In the genomic region with DNA sequence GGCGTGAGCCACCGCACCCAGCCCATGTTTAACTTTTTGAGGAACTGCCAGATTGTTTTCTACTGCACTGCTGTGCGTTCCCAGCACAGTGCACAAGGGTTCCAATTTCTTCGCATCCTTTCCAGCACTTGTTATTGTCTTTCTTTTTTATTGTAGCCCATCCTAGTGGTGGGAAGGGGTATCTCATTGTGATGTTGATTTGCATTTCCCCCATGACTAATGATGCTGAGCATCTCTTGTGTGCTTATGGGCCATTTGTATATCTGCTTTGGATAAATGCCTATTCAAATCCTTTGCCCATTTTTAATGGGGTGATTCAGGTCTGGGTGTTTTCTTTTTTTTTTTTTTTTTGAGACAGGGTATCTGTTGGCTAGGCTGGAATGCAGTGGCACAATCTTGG, we compare ENCODE assay signal across 29 cellular contexts. TPM values are rescaled to one million over a fixed set of nuclear protein-coding genes. Genes with fewer than 3 reads are reported as not detected.
A peak's percentile ranks its signal among the peaks of the same experiment; 100 is the strongest.
DNase-seq lines count a peak whose midpoint lies in the region; ATAC-seq and TF ChIP-seq lines count a peak whose summit lies in the region.
"Had no signal": no experiment of that assay in that cellular context is flagged by ENCODE, and none has a peak within 500 bp of the region (broad histone marks: within the 10 kb centered on the region; RNA-seq: fewer than 3 reads in every experiment).

No MANE protein-coding gene starts in this region.

- intact Hi-C loops in naive thymus-derived CD4-positive, alpha-beta T cell (cut with micrococcal nuclease) = no loop called here

- no peak overlapping the region for H3K27ac Mint-ChIP-seq in naive thymus-derived CD4-positive, alpha-beta T cell
- H3K27ac Mint-ChIP-seq: activated naive CD8-positive, alpha-beta T cell treated with anti-CD3 and anti-CD28 coated beads for 36 hours; CD8-positive, alpha-beta memory T cell; IgD-negative memory B cell; nephron progenitor cell had no signal

- TF ChIP-seq CTCF in AG10803 (conservative IDR thresholded peaks at IDR 0.05; ENCODE audit: low read length) (0 out of 2 replicates have a peak, but pooled peaks have one; percentile 3), RWPE1 (conservative IDR thresholded peaks at IDR 0.05; ENCODE audit: low read depth) (no peak), fibroblast of mammary gland (conservative IDR thresholded peaks at IDR 0.05; ENCODE audit: control insufficient read depth, insufficient read depth, low read depth, low read length) (peak; percentile 32)

- H3K4me3 ChIP-seq in AG10803 (ENCODE audit: low read length) (no peak overlapping the region), fibroblast of mammary gland (ENCODE audit: control insufficient read depth, low read depth, low read length) (no peak overlapping the region)
- no peak overlapping the region for H3K4me3 ChIP-seq in naive thymus-derived CD4-positive, alpha-beta T cell (ENCODE audit: low read length)
- H3K4me3 ChIP-seq: lung, pancreas had no signal

- no peaks in the 10 kb centered on the region for H3K4me1 Mint-ChIP-seq in naive thymus-derived CD4-positive, alpha-beta T cell
- H3K4me1 Mint-ChIP-seq: CD8-positive, alpha-beta memory T cell; central memory CD8-positive, alpha-beta T cell; IgD-negative memory B cell had no signal

- peaks cover 0 to 2% (median 0%) of the 10 kb centered on the region in 11 donors for H3K9me3 Mint-ChIP-seq in naive thymus-derived CD4-positive, alpha-beta T cell
- H3K9me3 Mint-ChIP-seq: activated naive CD8-positive, alpha-beta T cell treated with anti-CD3 and anti-CD28 coated beads for 36 hours; CD8-positive, alpha-beta memory T cell; central memory CD8-positive, alpha-beta T cell; nephron progenitor cell had no signal

- H3K4me1 ChIP-seq in naive thymus-derived CD4-positive, alpha-beta T cell (ENCODE audit: control insufficient read depth in 2 of 2, insufficient read depth in 2 of 2, low read length in 2 of 2) = no peaks in the 10 kb centered on the region

- no peaks in the 10 kb centered on the region for H3K27me3 ChIP-seq in naive thymus-derived CD4-positive, alpha-beta T cell (ENCODE audit: control insufficient read depth in 2 of 2, insufficient read depth in 2 of 2, low read length in 2 of 2)
- H3K27me3 ChIP-seq: pancreas had no signal

- H3K27me3 Mint-ChIP-seq in naive thymus-derived CD4-positive, alpha-beta T cell = peaks cover 6 to 29% (median 17%) of the 10 kb centered on the region in 5 donors

- no peaks in the 10 kb centered on the region for H3K36me3 Mint-ChIP-seq in naive thymus-derived CD4-positive, alpha-beta T cell
- H3K36me3 Mint-ChIP-seq: activated naive CD8-positive, alpha-beta T cell treated with anti-CD3 and anti-CD28 coated beads for 36 hours; CD8-positive, alpha-beta memory T cell; IgD-negative memory B cell had no signal

- H3K36me3 ChIP-seq in naive thymus-derived CD4-positive, alpha-beta T cell (ENCODE audit: control insufficient read depth in 2 of 3, insufficient read depth in 3 of 3, low read length in 3 of 3) = no peaks in the 10 kb centered on the region
- H3K36me3 ChIP-seq: pancreas had no signal

- H3K9me3 ChIP-seq in naive thymus-derived CD4-positive, alpha-beta T cell (ENCODE audit: control insufficient read depth in 2 of 3, low read length in 3 of 3) = no peaks in the 10 kb centered on the region
- H3K9me3 ChIP-seq: pancreas had no signal

- DNase-seq in AG10803 (ENCODE audit: low read depth) (no peak), HCEC 1CT (peak; percentile 57), RWPE1 (ENCODE audit: low spot score) (no peak), fibroblast of mammary gland (ENCODE audit: low read depth) (peak; percentile 73), DMS114 treated with DMSO at 0.1 percent for 48 hours (lab: John Stamatoyannopoulos, UW; ENCODE audit: unreplicated experiment) (no peak)
- no peak for DNase-seq in stimulated activated CD4-positive, alpha-beta T cell treated with anti-CD3 and anti-CD28 coated beads, Interleukin-4, amount 100 ng/mL, for 1 hour
- no peak for DNase-seq in naive thymus-derived CD4-positive, alpha-beta T cell
- DNase-seq: activated CD4-positive, alpha-beta T cell treated with anti-CD3 and anti-CD28 coated beads for 4 hours; activated effector memory CD4-positive, alpha-beta T cell treated with anti-CD3 and anti-CD28 coated beads, Interleukin-2, amount 50 U/mL, for 16 hours; activated naive CD8-positive, alpha-beta T cell treated with anti-CD3 and anti-CD28 coated beads for 36 hours; activated T-cell treated with anti-CD3 and anti-CD28 coated beads for 4 hours; aorta; CD8-positive, alpha-beta memory T cell; DMS 273 treated with DMSO at 0.1 percent for 48 hours; GDM1; GOT3; NCI-H1092 treated with DMSO at 0.1 percent for 48 hours; NCI-H2029; NCI-H2227 treated with DMSO at 0.1 percent for 48 hours; NCI-H748 treated with DMSO at 0.1 percent for 48 hours; nephron progenitor cell; pancreas; stimulated activated CD4-positive, alpha-beta T cell treated with anti-CD3 and anti-CD28 coated beads, Interleukin-2, amount 100 ng/mL, for 24 hours; trophoblast cell had no signal

- H3K27ac ChIP-seq in RWPE1 = peak overlapping the region; percentile 90
- no peak overlapping the region for H3K27ac ChIP-seq in naive thymus-derived CD4-positive, alpha-beta T cell (ENCODE audit: low read depth, low read length)
- H3K27ac ChIP-seq: pancreas had no signal

- ATAC-seq in naive thymus-derived CD4-positive, alpha-beta T cell = no peak
- no peak for ATAC-seq in GM21367 (IDR thresholded peaks at IDR 0.05; ENCODE audit: unreplicated experiment)
- ATAC-seq: pancreas had no signal

- POLR2A ChIA-PET in RWPE1 (lab: Yijun Ruan, JAX; ENCODE audit: low non-redundant PET) = no interaction called here
- POLR2A ChIA-PET in naive thymus-derived CD4-positive, alpha-beta T cell (lab: Charles Lee) = no interaction called here

- CTCF ChIA-PET in RWPE1 (lab: Yijun Ruan, JAX) = interaction anchor here (0.6 to 0.7 kb wide), 3 partner anchors 10 to 241 kb away, joined by 3 read pairs; no protein-coding TSS in a partner anchor
- CTCF ChIA-PET in naive thymus-derived CD4-positive, alpha-beta T cell (lab: Charles Lee) = no interaction called here

- H3K4me3 Mint-ChIP-seq in naive thymus-derived CD4-positive, alpha-beta T cell = no peak overlapping the region
- H3K4me3 Mint-ChIP-seq: activated naive CD8-positive, alpha-beta T cell treated with anti-CD3 and anti-CD28 coated beads for 36 hours; CD8-positive, alpha-beta memory T cell; central memory CD8-positive, alpha-beta T cell; IgD-negative memory B cell; nephron progenitor cell had no signal

RNA-seq across cellular contexts. Expression of a gene that starts 36.6 kb away (rescaled TPM):
- under 1 TPM in 2 of 5 experiments, not detected in 3; 0.08 to 0.44 TPM for total RNA-seq in naive thymus-derived CD4-positive, alpha-beta T cell
- polyA plus RNA-seq in naive thymus-derived CD4-positive, alpha-beta T cell = not detected
- total RNA-seq: activated naive CD8-positive, alpha-beta T cell treated with anti-CD3 and anti-CD28 coated beads for 36 hours; CD8-positive, alpha-beta memory T cell; T-helper 2 cell treated with Interferon-gamma antibody and Interleukin-4, amounts not matched to agents 100 ng/mL and 5 ng/mL, for 36 hours had no signal
- polyA plus RNA-seq: CD8-positive, alpha-beta memory T cell; IgD-negative memory B cell had no signal

Comparison
In these comparisons a context has a peak if more than half of its experiments do, and no peak if none do; other contexts are left out.
1. DNase-seq: peak in HCEC 1CT (single experiment) and fibroblast of mammary gland (single experiment); none in AG10803 (single experiment), RWPE1 (single experiment), DMS114 treated with DMSO at 0.1 percent for 48 hours (single experiment), stimulated activated CD4-positive, alpha-beta T cell treated with anti-CD3 and anti-CD28 coated beads, Interleukin-4, amount 100 ng/mL, for 1 hour (single experiment) and naive thymus-derived CD4-positive, alpha-beta T cell (0 of 9).